14 cellular contexts compared by ENCODE assay signal in the genomic region with DNA sequence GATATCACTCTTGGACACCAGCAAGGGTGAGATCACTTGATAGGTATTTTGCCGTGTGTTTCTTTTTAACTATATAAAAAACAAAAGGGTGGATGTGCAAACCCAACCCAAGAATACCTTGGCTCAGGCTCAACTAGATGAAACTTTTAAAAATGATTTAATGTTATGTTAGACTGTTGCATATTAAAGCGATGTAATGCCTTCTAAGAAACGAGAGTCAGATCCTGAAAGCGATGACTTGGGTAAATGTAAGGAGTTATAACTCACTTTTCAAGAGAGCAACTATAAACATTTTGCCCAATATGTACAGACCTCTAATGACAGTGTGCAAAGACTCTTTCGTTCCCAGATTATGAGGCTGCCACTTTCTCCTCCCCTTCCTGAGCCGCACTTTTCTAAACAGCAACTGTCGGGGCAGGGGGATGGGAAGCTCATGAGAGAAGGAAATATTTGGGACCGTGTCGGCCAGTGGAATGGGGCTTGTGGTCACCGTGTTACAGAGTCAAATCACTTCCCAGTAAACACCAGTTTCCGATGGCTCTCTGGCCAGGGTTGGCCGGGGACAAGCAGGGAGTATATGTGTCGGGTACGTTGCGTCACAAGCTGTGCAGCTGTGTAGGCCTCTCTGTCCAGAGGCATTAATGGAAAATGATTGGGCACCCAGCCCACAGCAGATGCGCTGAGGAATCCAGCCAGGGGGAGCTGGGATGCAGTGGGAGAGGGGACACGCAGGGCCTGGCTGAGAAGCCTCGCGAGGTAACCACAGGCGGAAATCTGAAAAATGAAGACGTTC. TPM values are rescaled to one million over a fixed set of nuclear protein-coding genes. Genes with fewer than 3 reads are reported as not detected.
DNase-seq lines count a peak whose midpoint lies in the region; ATAC-seq, FAIRE-seq and TF ChIP-seq lines count a peak whose summit lies in the region.
"Had no signal": no experiment of that assay in that cellular context is flagged by ENCODE, and none has a peak within 500 bp of the region (broad histone marks: within the 10 kb centered on the region; RNA-seq: fewer than 3 reads in every experiment).

No MANE protein-coding gene starts in this region.

- intact Hi-C loops in left ventricle myocardium inferior (cut with micrococcal nuclease), result no loop called here
- intact Hi-C loops in pancreas (cut with DNase I), result no loop called here

- H3K36me3 ChIP-seq in BJ (ENCODE audit: control insufficient read depth, insufficient read depth, low read length) (no peaks in the 10 kb centered on the region), left ventricle myocardium inferior (no peaks in the 10 kb centered on the region), pancreas (no peaks in the 10 kb centered on the region)
- H3K36me3 ChIP-seq: BLaER1 treated with 17β-estradiol and CSF1 and Interleukin-3, amounts not matched to agents 10 nM and 100 nM; spleen had no signal

- no peaks in the 10 kb centered on the region for H3K4me1 ChIP-seq in left ventricle myocardium inferior
- no peaks in the 10 kb centered on the region for H3K4me1 ChIP-seq in pancreas
- H3K4me1 ChIP-seq: spleen had no signal

- TF ChIP-seq CTCF in BJ (IDR thresholded peaks at IDR 0.05; ENCODE audit: insufficient read depth, low read depth, low read length), result 0 out of 2 replicates have a peak, but pooled peaks have one; percentile 11
- no peak for TF ChIP-seq CTCF in left ventricle myocardium inferior (IDR thresholded peaks at IDR 0.05; ENCODE audit: borderline replicate concordance)
- TF ChIP-seq CTCF in pancreas (IDR thresholded peaks at IDR 0.05), result no peak
- no peak for TF ChIP-seq CTCF in RWPE1 (conservative IDR thresholded peaks at IDR 0.05; ENCODE audit: low read depth)

- no peak for FAIRE-seq in pancreas (lab: Jason Lieb, UNC)

- POLR2A ChIA-PET in BJ (lab: Charles Lee) (no interaction called here), RWPE1 (lab: Yijun Ruan, JAX; ENCODE audit: low non-redundant PET) (no interaction called here)

- H3K9me3 ChIP-seq in left ventricle myocardium inferior (replicated peaks), result peaks cover 12% of the 10 kb centered on the region
- H3K9me3 ChIP-seq in pancreas, result no peaks in the 10 kb centered on the region

- CTCF ChIA-PET in BJ (lab: Yijun Ruan, JAX) (interaction anchor here (0.8 to 2.2 kb wide), 4 partner anchors 9 to 191 kb away, joined by 3 to 11 read pairs (median 6); no protein-coding TSS in a partner anchor), RWPE1 (lab: Yijun Ruan, JAX) (interaction anchor here (1.4 kb wide), 1 partner anchor 10 kb away, joined by 5 read pairs; no protein-coding TSS in a partner anchor)

- no peaks in the 10 kb centered on the region for H3K27me3 ChIP-seq in BJ (ENCODE audit: control insufficient read depth, insufficient read depth, low read length)
- H3K27me3 ChIP-seq in left ventricle myocardium inferior (ENCODE audit: low read depth), result peaks cover 38% of the 10 kb centered on the region
- H3K27me3 ChIP-seq in pancreas, result no peaks in the 10 kb centered on the region
- H3K27me3 ChIP-seq: BLaER1 treated with 17β-estradiol and CSF1 and Interleukin-3, amounts not matched to agents 10 nM and 100 nM had no signal

- peak overlapping the region; percentile 50 for H3K27ac ChIP-seq in left ventricle myocardium inferior (replicated peaks)
- no peak overlapping the region for H3K27ac ChIP-seq in pancreas
- H3K27ac ChIP-seq in RWPE1, result no peak overlapping the region
- H3K27ac ChIP-seq: BLaER1 treated with 17β-estradiol and CSF1 and Interleukin-3, amounts not matched to agents 10 nM and 100 nM had no signal

- H3K4me3 ChIP-seq in BJ (ENCODE audit: low read depth, low read length) (no peak overlapping the region), left ventricle myocardium inferior (no peak overlapping the region), pancreas (no peak overlapping the region)
- H3K4me3 ChIP-seq: BLaER1 treated with 17β-estradiol and CSF1 and Interleukin-3, amounts not matched to agents 10 nM and 100 nM; spleen had no signal

- 72 to 81% methylated on average over 21 of the region's 21 CpGs for WGBS in pancreas, 2 donors

- ATAC-seq in pancreas, result peak in 3 of 4 donors; percentile 44 to 69 (median 61)
- ATAC-seq: stimulated activated naive CD8-positive, alpha-beta T cell treated with anti-CD3 and anti-CD28 coated beads, Interleukin-15, Interleukin-2, amounts not matched to agents 100 U/mL and 50 U/mL, for 24 hours had no signal

- DNase-seq in BJ (ENCODE audit: low read depth), result peak; percentile 64
- peak in 51 of 56 donors; percentile 10 to 88 (median 64) for DNase-seq in amygdala (lab: John Stamatoyannopoulos, UW)
- DNase-seq in left ventricle myocardium inferior, result peak; percentile 74
- peak in 1 of 6 donors; percentile 39 for DNase-seq in pancreas
- no peak for DNase-seq in NCI-H345 (lab: John Stamatoyannopoulos, UW)
- no peak for DNase-seq in islet precursor cell
- no peak for DNase-seq in RWPE1 (ENCODE audit: low spot score)
- DNase-seq in activated CD8-positive, alpha-beta memory T cell treated with anti-CD3 and anti-CD28 coated beads for 24 hours, result no peak
- DNase-seq: activated CD4-positive, CD25-positive, alpha-beta regulatory T cell treated with anti-CD3 and anti-CD28 coated beads, Interleukin-2, amount 50 U/mL, for 72 hours; activated naive CD8-positive, alpha-beta T cell treated with anti-CD3 and anti-CD28 coated beads for 36 hours; NCI-H187 treated with DMSO at 0.1 percent for 48 hours; spleen; stimulated activated naive CD8-positive, alpha-beta T cell treated with anti-CD3 and anti-CD28 coated beads, Interleukin-15, Interleukin-2, amounts not matched to agents 100 U/mL and 50 U/mL, for 24 hours had no signal

RNA-seq across cellular contexts. Expression of gene ALDH1A3, which starts 16.0 kb away (rescaled TPM):
- polyA plus RNA-seq in BJ (2011; rRNA removed), result 1.1 TPM in 2 replicates
- 0.33 and 1.4 TPM in 2 replicates for polyA minus RNA-seq in BJ (2011; rRNA and poly(A)+ RNA removed)
- 2.9 TPM for total RNA-seq in left ventricle myocardium inferior
- 10 to 100 TPM in 2 of 6 donors, 1 to 10 TPM in 4; 6.7 to 16.3 (median 8.4) TPM for total RNA-seq in pancreas
- 10 to 100 TPM in 1 of 2 donors, 1 to 10 TPM in 1; 9.0 to 12.7 TPM for polyA plus RNA-seq in pancreas
- total RNA-seq: activated naive CD8-positive, alpha-beta T cell treated with anti-CD3 and anti-CD28 coated beads for 36 hours had no signal

RNA-seq across cellular contexts. Expression of gene LRRK1, which starts 55.6 kb away (rescaled TPM):
- polyA plus RNA-seq in BJ (2011; rRNA removed), result 10.2 and 16.9 TPM in 2 replicates
- polyA minus RNA-seq in BJ (2011; rRNA and poly(A)+ RNA removed), result 19.0 and 19.6 TPM in 2 replicates
- total RNA-seq in left ventricle myocardium inferior, result 3.0 TPM
- total RNA-seq in pancreas, result 10 to 100 TPM in 5 of 6 donors, 1 to 10 TPM in 1; 8.3 to 19.4 (median 11.7) TPM
- polyA plus RNA-seq in pancreas, result 10 to 100 TPM in 1 of 2 donors, 1 to 10 TPM in 1; 4.3 to 10.6 TPM

Comparison
In these comparisons a context has a peak if more than half of its experiments do, and no peak if none do; other contexts are left out.
1. DNase-seq: peak in BJ (single experiment), amygdala (51 of 56) and left ventricle myocardium inferior (single experiment); none in NCI-H345 (single experiment), islet precursor cell (single experiment), RWPE1 (single experiment) and activated CD8-positive, alpha-beta memory T cell treated with anti-CD3 and anti-CD28 coated beads for 24 hours (single experiment).